In genomic region chr5:147483961-147484707, GRCh38 we compare ENCODE assay signal across 9 cellular contexts. TPM values are rescaled to one million over a fixed set of nuclear protein-coding genes. Genes with fewer than 3 reads are reported as not detected.
DNase-seq lines count a peak whose midpoint lies in the region; ATAC-seq and TF ChIP-seq lines count a peak whose summit lies in the region.
"Had no signal": no experiment of that assay in that cellular context is flagged by ENCODE, and none has a peak within 500 bp of the region (broad histone marks: within the 10 kb centered on the region; RNA-seq: fewer than 3 reads in every experiment).

No MANE protein-coding gene starts in this region.

- H3K9me3 Mint-ChIP-seq in activated naive CD4-positive, alpha-beta T cell treated with anti-CD3 and anti-CD28 coated beads for 36 hours = no peaks in the 10 kb centered on the region

- CTCF ChIA-PET in activated naive CD4-positive, alpha-beta T cell treated with anti-CD3 and anti-CD28 coated beads for 36 hours (lab: Charles Lee) = no interaction called here
- CTCF ChIA-PET in HEK293T (lab: Yijun Ruan, JAX) = interaction anchor here (0.8 kb wide), 1 partner anchor 16 kb away, joined by 4 read pairs; no protein-coding TSS in a partner anchor

- peaks cover 8% of the 10 kb centered on the region for H3K27me3 Mint-ChIP-seq in activated naive CD4-positive, alpha-beta T cell treated with anti-CD3 and anti-CD28 coated beads for 36 hours (ENCODE audit: low read depth)

- no peak for ATAC-seq in HG03521 (IDR thresholded peaks at IDR 0.05; ENCODE audit: unreplicated experiment)

- intact Hi-C loops in activated naive CD4-positive, alpha-beta T cell treated with anti-CD3 and anti-CD28 coated beads for 36 hours (cut with micrococcal nuclease) = no loop called here

- peak; percentile 26 for DNase-seq in DMS79 (lab: John Stamatoyannopoulos, UW)
- DNase-seq in NCI-H345 (lab: John Stamatoyannopoulos, UW) = peak; percentile 82
- DNase-seq in epithelial cell of esophagus (ENCODE audit: low read depth) = peak; percentile 53
- peak; percentile 74 for DNase-seq in non-pigmented ciliary epithelial cell (ENCODE audit: low read depth)
- no peak for DNase-seq in activated naive CD4-positive, alpha-beta T cell treated with anti-CD3 and anti-CD28 coated beads for 36 hours
- DNase-seq in activated CD4-positive, alpha-beta T cell treated with anti-CD3 and anti-CD28 coated beads, Interleukin-2, amount 50 U/mL, for 1 hour = no peak
- DNase-seq in HEK293T (ENCODE audit: extremely low spot score) = no peak

- no peaks in the 10 kb centered on the region for H3K4me1 Mint-ChIP-seq in activated naive CD4-positive, alpha-beta T cell treated with anti-CD3 and anti-CD28 coated beads for 36 hours (ENCODE audit: low read depth)

- H3K4me3 Mint-ChIP-seq in activated naive CD4-positive, alpha-beta T cell treated with anti-CD3 and anti-CD28 coated beads for 36 hours = no peak overlapping the region
- H3K4me3 Mint-ChIP-seq: activated naive CD8-positive, alpha-beta T cell had no signal

- no peak overlapping the region for H3K27ac Mint-ChIP-seq in activated naive CD4-positive, alpha-beta T cell treated with anti-CD3 and anti-CD28 coated beads for 36 hours
- H3K27ac Mint-ChIP-seq: activated naive CD8-positive, alpha-beta T cell had no signal

- no peak for TF ChIP-seq CTCF in epithelial cell of esophagus (IDR thresholded peaks at IDR 0.05; ENCODE audit: insufficient read depth, low read depth, low read length, missing control alignments)

- POLR2A ChIA-PET in HEK293T (lab: Yijun Ruan, JAX) = no interaction called here

- no peaks in the 10 kb centered on the region for H3K36me3 Mint-ChIP-seq in activated naive CD4-positive, alpha-beta T cell treated with anti-CD3 and anti-CD28 coated beads for 36 hours (ENCODE audit: low read depth)
- H3K36me3 Mint-ChIP-seq: activated naive CD8-positive, alpha-beta T cell had no signal

- H3K4me3 ChIP-seq in epithelial cell of esophagus (ENCODE audit: low read length) = no peak overlapping the region

TF ChIP-seq in HEK293T, 16 proteins besides CTCF, POLR2A, EP300 and RAD21:
- TF ChIP-seq BHLHE40 (IDR thresholded peaks at IDR 0.05; ENCODE audit: borderline replicate concordance) (no peak), FOXK2 (IDR thresholded peaks at IDR 0.05) (no peak), L3MBTL2 (conservative IDR thresholded peaks at IDR 0.05) (no peak), ARNT (IDR thresholded peaks at IDR 0.05) (no peak), SP1 (IDR thresholded peaks at IDR 0.05) (no peak), SUZ12 (IDR thresholded peaks at IDR 0.05) (no peak), LEF1 (IDR thresholded peaks at IDR 0.05; ENCODE audit: borderline replicate concordance) (no peak), TARDBP (IDR thresholded peaks at IDR 0.05) (no peak)
TF ChIP-seq in HEK293T: peak in this region for 0.

RNA-seq across cellular contexts. Expression of gene DPYSL3, which starts 25.7 kb away (rescaled TPM):
- total RNA-seq in activated naive CD4-positive, alpha-beta T cell treated with anti-CD3 and anti-CD28 coated beads for 36 hours = under 1 TPM; 0.05 to 0.12 TPM

Comparison
In these comparisons a context has a peak if more than half of its experiments do, and no peak if none do; other contexts are left out.
1. DNase-seq: peak in DMS79 (single experiment), NCI-H345 (single experiment), epithelial cell of esophagus (single experiment) and non-pigmented ciliary epithelial cell (single experiment); none in activated naive CD4-positive, alpha-beta T cell treated with anti-CD3 and anti-CD28 coated beads for 36 hours (single experiment), activated CD4-positive, alpha-beta T cell treated with anti-CD3 and anti-CD28 coated beads, Interleukin-2, amount 50 U/mL, for 1 hour (single experiment) and HEK293T (single experiment).